Comparison of ENCODE assay signal across 19 cellular contexts in genomic region chr11:68686486-68686885, GRCh38. TPM values are rescaled to one million over a fixed set of nuclear protein-coding genes. Genes with fewer than 3 reads are reported as not detected.
DNase-seq lines count a peak whose midpoint lies in the region; ATAC-seq and TF ChIP-seq lines count a peak whose summit lies in the region.
"Had no signal": no experiment of that assay in that cellular context is flagged by ENCODE, and none has a peak within 500 bp of the region (broad histone marks: within the 10 kb centered on the region; RNA-seq: fewer than 3 reads in every experiment).

No MANE protein-coding gene starts in this region.

- H3K27me3 ChIP-seq in HUES64 (ENCODE audit: insufficient read depth, low read length) = peaks cover 49% of the 10 kb centered on the region

- H3K9ac ChIP-seq in ES-I3 (ENCODE audit: low read depth, low read length) = peak overlapping the region; percentile 81; the same call in 1 of the 2 replicates
- H3K9ac ChIP-seq in HUES64 (ENCODE audit: low read depth, low read length) = no peak overlapping the region
- H3K9ac ChIP-seq: BLaER1 had no signal

- no peak for ATAC-seq in stimulated activated effector memory CD8-positive, alpha-beta T cell treated with anti-CD3 and anti-CD28 coated beads, Interleukin-12 subunit alpha, Interleukin-12 subunit beta, amount 100 ng/mL, for 72 hours
- ATAC-seq: HCT116 had no signal

- H3K36me3 ChIP-seq in ES-I3 (ENCODE audit: insufficient read depth, low read length) (peaks cover 24% of the 10 kb centered on the region), HUES64 (ENCODE audit: insufficient read depth, low read length) (peaks cover 49% of the 10 kb centered on the region)
- H3K36me3 ChIP-seq: BLaER1 had no signal

- H3K36me3 Mint-ChIP-seq in glutamatergic neuron (ENCODE audit: unreplicated experiment) = no peaks in the 10 kb centered on the region
- H3K36me3 Mint-ChIP-seq in stimulated activated effector memory CD8-positive, alpha-beta T cell treated with anti-CD3 and anti-CD28 coated beads, Interleukin-12 subunit alpha, Interleukin-12 subunit beta, amount 100 ng/mL, for 72 hours = no peaks in the 10 kb centered on the region
- H3K36me3 Mint-ChIP-seq: CD8-positive, alpha-beta memory T cell had no signal

- 0 out of 2 replicates have a peak overlapping the region, but pooled peaks have one; percentile 69 for H3K4me3 ChIP-seq in HUES64 (ENCODE audit: low read length)
- H3K4me3 ChIP-seq: BLaER1, SK-N-MC had no signal

- DNase-seq in glutamatergic neuron (peak; percentile 18), NCI-H774 (lab: John Stamatoyannopoulos, UW) (no peak), caudate nucleus (lab: John Stamatoyannopoulos, UW) (no peak)
- no peak for DNase-seq in stimulated activated effector memory CD8-positive, alpha-beta T cell treated with anti-CD3 and anti-CD28 coated beads, Interleukin-12 subunit alpha, Interleukin-12 subunit beta, amount 100 ng/mL, for 72 hours (ENCODE audit: low spot score in 2 of 2)
- no peak for DNase-seq in activated CD4-positive, alpha-beta T cell treated with anti-CD3 and anti-CD28 coated beads, Interleukin-2, amount 50 U/mL, for 48 hours
- DNase-seq: CD8-positive, alpha-beta memory T cell; DMS 273 treated with DMSO at 0.1 percent for 48 hours; DND-41; NCI-H187 treated with DMSO at 0.1 percent for 48 hours; NCI-H2227 treated with DMSO at 0.1 percent for 48 hours; NCI-H510A treated with DMSO at 0.1 percent for 48 hours; NCI-H82; OCI-M1; SHP77 had no signal

- H3K4me1 Mint-ChIP-seq in glutamatergic neuron (ENCODE audit: low read depth, unreplicated experiment) = peaks cover 4% of the 10 kb centered on the region
- peaks cover 28% of the 10 kb centered on the region for H3K4me1 Mint-ChIP-seq in stimulated activated effector memory CD8-positive, alpha-beta T cell treated with anti-CD3 and anti-CD28 coated beads, Interleukin-12 subunit alpha, Interleukin-12 subunit beta, amount 100 ng/mL, for 72 hours

- H3K4me1 ChIP-seq in ES-I3 (ENCODE audit: insufficient read depth, low read length) (peaks cover 15% of the 10 kb centered on the region), HUES64 (ENCODE audit: insufficient read depth, low read length) (0 out of 2 replicates have a peak, but pooled peaks cover 11% of the 10 kb centered on the region)

- H3K27me3 Mint-ChIP-seq in glutamatergic neuron (ENCODE audit: unreplicated experiment) = peaks cover 14% of the 10 kb centered on the region

- H3K4me3 Mint-ChIP-seq in glutamatergic neuron (ENCODE audit: unreplicated experiment) = peak overlapping the region; percentile 64
- peak overlapping the region; percentile 18 for H3K4me3 Mint-ChIP-seq in stimulated activated effector memory CD8-positive, alpha-beta T cell treated with anti-CD3 and anti-CD28 coated beads, Interleukin-12 subunit alpha, Interleukin-12 subunit beta, amount 100 ng/mL, for 72 hours

- no peak for TF ChIP-seq CTCF in glutamatergic neuron (IDR thresholded peaks at IDR 0.05; ENCODE audit: partially characterized antibody, unreplicated experiment)

- 91% methylated on average over 12 of the region's 12 CpGs for WGBS in HUES64

- peaks cover 6% of the 10 kb centered on the region for H3K9me3 Mint-ChIP-seq in glutamatergic neuron (ENCODE audit: unreplicated experiment)
- H3K9me3 Mint-ChIP-seq in stimulated activated effector memory CD8-positive, alpha-beta T cell treated with anti-CD3 and anti-CD28 coated beads, Interleukin-12 subunit alpha, Interleukin-12 subunit beta, amount 100 ng/mL, for 72 hours = no peaks in the 10 kb centered on the region
- H3K9me3 Mint-ChIP-seq: CD8-positive, alpha-beta memory T cell had no signal

- H3K27ac ChIP-seq in HUES64 (ENCODE audit: low read depth, low read length) (no peak overlapping the region), caudate nucleus (ENCODE audit: low read depth, low read length) (no peak overlapping the region)
- H3K27ac ChIP-seq: BLaER1, SK-N-MC had no signal

- H3K9me3 ChIP-seq in ES-I3 (ENCODE audit: control insufficient read depth, insufficient read depth, low read length) (no peaks in the 10 kb centered on the region), HUES64 (ENCODE audit: insufficient read depth, low read depth, low read length) (no peaks in the 10 kb centered on the region)
- H3K9me3 ChIP-seq: BLaER1 had no signal

- no peak overlapping the region for H3K27ac Mint-ChIP-seq in glutamatergic neuron (ENCODE audit: unreplicated experiment)
- H3K27ac Mint-ChIP-seq in stimulated activated effector memory CD8-positive, alpha-beta T cell treated with anti-CD3 and anti-CD28 coated beads, Interleukin-12 subunit alpha, Interleukin-12 subunit beta, amount 100 ng/mL, for 72 hours = no peak overlapping the region
- H3K27ac Mint-ChIP-seq: CD8-positive, alpha-beta memory T cell had no signal

RNA-seq across cellular contexts. Expression of gene GAL, which starts 2.1 kb away (rescaled TPM):
- 205 TPM for polyA plus RNA-seq in HUES64 (2013, experiment 1 of 2)
- polyA plus RNA-seq in HUES64 (2013, experiment 2 of 2) = 209 TPM
- total RNA-seq in glutamatergic neuron (ENCODE audit: unreplicated experiment) = 37.6 TPM
- polyA plus RNA-seq: CD8-positive, alpha-beta memory T cell had no signal
